In the genomic region with DNA sequence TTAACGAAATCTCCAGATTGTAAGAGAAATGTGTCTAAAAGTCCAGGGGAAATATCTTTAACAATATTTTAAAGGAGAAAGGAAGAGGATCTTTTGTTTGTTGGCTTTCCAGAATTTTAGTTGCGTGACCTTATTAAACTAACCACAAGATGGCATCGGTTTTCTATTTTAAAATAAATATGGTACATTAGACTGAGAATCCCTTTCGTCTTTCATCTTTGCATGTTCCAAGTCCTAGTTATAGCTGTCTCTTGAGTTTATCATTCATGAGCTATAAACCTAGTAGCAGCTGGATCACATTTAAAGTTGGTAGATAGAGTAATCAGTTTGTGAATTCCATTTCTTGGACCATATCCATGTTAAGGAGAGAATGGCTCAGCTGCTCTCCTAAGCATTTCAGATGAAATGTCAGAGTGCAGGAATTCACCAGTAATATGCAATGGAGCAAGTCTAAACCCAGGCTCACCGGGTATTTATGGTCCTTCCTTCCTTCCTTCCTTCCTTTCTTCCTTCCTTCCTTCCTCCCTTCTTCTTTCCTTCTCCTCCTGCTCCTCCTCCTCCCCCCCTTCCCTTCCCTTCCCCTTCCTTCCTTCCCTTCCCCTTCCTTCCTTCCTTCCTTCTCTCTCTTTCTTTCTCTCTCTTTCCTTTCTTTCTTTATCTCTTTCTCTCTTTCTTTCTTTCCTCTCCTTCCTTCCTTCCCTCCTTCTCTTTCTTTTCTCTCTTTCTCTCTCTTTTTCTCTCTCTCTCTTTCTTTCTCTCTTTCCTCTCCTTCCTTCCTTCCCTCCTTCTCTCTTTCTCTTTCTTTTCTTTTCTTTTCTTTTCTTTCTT, we compare ENCODE assay signal across 8 cellular contexts. TPM values are rescaled to one million over a fixed set of nuclear protein-coding genes. Genes with fewer than 3 reads are reported as not detected.
DNase-seq lines count a peak whose midpoint lies in the region; ATAC-seq, FAIRE-seq and TF ChIP-seq lines count a peak whose summit lies in the region.

No MANE protein-coding gene starts in this region.

- H3F3A ChIP-seq in neural cell (ENCODE audit: insufficient read depth, low read length, poor library complexity, severe bottlenecking) = no peaks in the 10 kb centered on the region

- ATAC-seq in HG02678 (IDR thresholded peaks at IDR 0.05; ENCODE audit: unreplicated experiment) (no peak), GM21360 (IDR thresholded peaks at IDR 0.05; ENCODE audit: unreplicated experiment) (no peak)

- DNase-seq in AG08396 (ENCODE audit: low spot score) (peak; percentile 8), GM13977 (ENCODE audit: low spot score) (peak; percentile 9), OCI-M2 (lab: John Stamatoyannopoulos, UW; ENCODE audit: unreplicated experiment) (peak; percentile 5), NCI-H1930 (lab: John Stamatoyannopoulos, UW) (no peak)

- TF ChIP-seq EP300 in neural cell (conservative IDR thresholded peaks at IDR 0.05; ENCODE audit: poor library complexity, severe bottlenecking) = no peak

- peak; percentile 90 for FAIRE-seq in endometrium (lab: Jason Lieb, UNC)

- H3K9me2 ChIP-seq in neural cell (ENCODE audit: insufficient read depth, low read length) = no peaks in the 10 kb centered on the region

- H3K27ac ChIP-seq in neural cell (ENCODE audit: low read length) = no peak overlapping the region

- no peak overlapping the region for H3K4me2 ChIP-seq in neural cell (ENCODE audit: low read length)

- no peaks in the 10 kb centered on the region for H3K27me3 ChIP-seq in neural cell (ENCODE audit: insufficient read depth, low read depth, low read length)

- no peak overlapping the region for H3K9ac ChIP-seq in neural cell (ENCODE audit: low read length)

- H3K79me2 ChIP-seq in neural cell (replicated peaks; ENCODE audit: insufficient read depth, low read length) = no peaks in the 10 kb centered on the region

- no peaks in the 10 kb centered on the region for H3K9me3 ChIP-seq in neural cell (ENCODE audit: low read length)

- H3K4me3 ChIP-seq in neural cell (ENCODE audit: low read length) = no peak overlapping the region

- TF ChIP-seq CTCF in GM13977 (IDR thresholded peaks at IDR 0.05; ENCODE audit: extremely low read depth, insufficient read depth, missing control alignments) (peak; percentile 29), neural cell (IDR thresholded peaks at IDR 0.05; ENCODE audit: poor library complexity, severe bottlenecking) (peak; percentile 75)

- TF ChIP-seq RAD21 in neural cell (conservative IDR thresholded peaks at IDR 0.05) = peak; percentile 70

- in situ Hi-C loops in GM13977 (cut with MboI; ENCODE audit: low pct_unique_long_range_greater_than_20kb, low sequenced_read_pairs, unreplicated experiment) = loop anchor here (10.0 kb wide), 1 partner anchor 208 kb away; no protein-coding TSS in a partner anchor

- H2AFZ ChIP-seq in neural cell (ENCODE audit: low read depth, low read length) = peak overlapping the region; percentile 34

- no peaks in the 10 kb centered on the region for H4K20me1 ChIP-seq in neural cell (ENCODE audit: insufficient read depth)

- H3K36me3 ChIP-seq in neural cell (ENCODE audit: insufficient read depth, low read length) = no peaks in the 10 kb centered on the region

TF ChIP-seq in neural cell, 6 proteins besides CTCF, POLR2A, EP300 and RAD21:
- no peak for TF ChIP-seq TAF1 (IDR thresholded peaks at IDR 0.05; ENCODE audit: low read depth)
- TF ChIP-seq SMC3 (conservative IDR thresholded peaks at IDR 0.05; ENCODE audit: poor library complexity) = peak; percentile 75

RNA-seq across cellular contexts. Expression of gene RAB18, which starts 57.8 kb away (rescaled TPM):
- polyA plus RNA-seq in neural cell = 84.1 and 122 TPM in 2 replicates
- 119 and 127 TPM in 2 replicates for polyA minus RNA-seq in neural cell

Comparison
In these comparisons a context has a peak if more than half of its experiments do, and no peak if none do; other contexts are left out.
1. DNase-seq: peak in AG08396 (single experiment), GM13977 (single experiment) and OCI-M2 (single experiment); none in NCI-H1930 (0 of 2).